In the genomic region with DNA sequence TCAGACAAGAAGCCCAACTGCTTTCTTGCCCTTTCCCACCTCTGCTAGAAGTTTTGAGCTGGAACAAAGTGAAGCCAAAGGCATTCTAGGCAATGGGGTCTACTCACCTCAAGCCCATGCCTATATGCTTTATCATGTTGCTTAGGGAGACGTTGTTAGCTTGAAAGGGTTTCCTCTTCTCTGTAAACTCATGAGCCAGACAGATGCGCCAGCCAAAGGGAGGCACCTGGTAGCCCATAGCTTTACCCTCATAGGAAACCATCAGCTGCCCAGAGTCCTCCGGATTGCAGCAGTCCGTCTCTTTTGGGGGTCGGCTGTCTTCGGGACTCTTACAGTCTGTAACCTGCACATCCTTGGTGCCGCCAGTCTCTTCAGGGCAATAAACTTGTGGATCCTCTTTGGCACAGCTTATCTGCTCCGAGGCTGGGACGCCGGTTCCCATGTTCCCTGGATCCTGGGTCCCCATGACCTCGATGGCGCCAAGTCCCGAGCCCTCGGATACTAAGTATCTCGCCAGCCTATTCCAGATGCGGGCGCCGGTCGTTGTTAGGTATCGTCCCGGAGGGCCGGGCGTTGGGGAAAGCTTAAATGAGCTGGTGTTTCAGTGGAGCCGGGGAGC, we compare ENCODE assay signal across 6 cellular contexts. TPM values are rescaled to one million over a fixed set of nuclear protein-coding genes. Genes with fewer than 3 reads are reported as not detected.
DNase-seq lines count a peak whose midpoint lies in the region; ATAC-seq, FAIRE-seq and TF ChIP-seq lines count a peak whose summit lies in the region.

No MANE protein-coding gene starts in this region.

- H3K4me3 ChIP-seq in kidney (ENCODE audit: low read length in 2 of 2): peak overlapping the region; percentile 81 to 91

- H3K36me3 Mint-ChIP-seq in T-helper 17 cell (ENCODE audit: low read depth): peaks cover 15% of the 10 kb centered on the region

- H3K27ac Mint-ChIP-seq in T-helper 17 cell: peak overlapping the region; percentile 61

- H3K9ac ChIP-seq in kidney (ENCODE audit: low read length in 2 of 2): peak overlapping the region; percentile 91 to 96

- H3K4me1 Mint-ChIP-seq in T-helper 17 cell: peaks cover 44% of the 10 kb centered on the region

- no peak for DNase-seq in T-helper 17 cell
- no peak for DNase-seq in kidney
- no peak for DNase-seq in SHP77 treated with DMSO at 0.1 percent for 48 hours (lab: John Stamatoyannopoulos, UW)
- DNase-seq in GF-D8 (lab: John Stamatoyannopoulos, UW): no peak
- no peak for DNase-seq in RCC 7860 (ENCODE audit: low spot score)

- H3K4me1 ChIP-seq in kidney (ENCODE audit: control insufficient read depth in 1 of 2, insufficient read depth in 1 of 2, low read depth in 1 of 2, low read length in 2 of 2): peaks cover 11 to 26% of the 10 kb centered on the region in 2 donors

- H3K9me3 ChIP-seq in T-helper 17 cell (ENCODE audit: control insufficient read depth, low read length, poor library complexity, severe bottlenecking) (no peaks in the 10 kb centered on the region), kidney (ENCODE audit: control insufficient read depth in 1 of 2, low read length in 2 of 2) (no peaks in the 10 kb centered on the region)

- FAIRE-seq in kidney (lab: Jason Lieb, UNC): no peak
- no peak for FAIRE-seq in RCC 7860 (lab: Jason Lieb, UNC)

- H3K27me3 Mint-ChIP-seq in T-helper 17 cell: no peaks in the 10 kb centered on the region

- intact Hi-C loops in kidney (cut with DNase I): no loop called here

- peak overlapping the region; percentile 90 for H3K4me3 Mint-ChIP-seq in T-helper 17 cell

- peak overlapping the region; percentile 90 to 95 for H3K27ac ChIP-seq in kidney (ENCODE audit: low read depth in 2 of 2, low read length in 2 of 2)

- H3K36me3 ChIP-seq in kidney (ENCODE audit: control insufficient read depth in 1 of 2, insufficient read depth in 2 of 2, low read length in 2 of 2): peaks cover 36 to 42% of the 10 kb centered on the region in 2 donors

- ATAC-seq in GM18517 (IDR thresholded peaks at IDR 0.05; ENCODE audit: unreplicated experiment) (peak; percentile 5), T-helper 17 cell (peak; percentile 16)

- no peak for TF ChIP-seq CTCF in kidney (IDR thresholded peaks at IDR 0.05; ENCODE audit: borderline replicate concordance, extremely low read depth, insufficient read depth)

RNA-seq across cellular contexts. Expression of gene GBA2, which starts 0.7 kb away (rescaled TPM):
- total RNA-seq in T-helper 17 cell: 10 to 100 TPM; 28.6 to 28.7 TPM
- total RNA-seq in kidney: 93.2 TPM
- 83.2 TPM for polyA plus RNA-seq in kidney (ENCODE audit: insufficient read depth, low read depth, low replicate concordance)

RNA-seq across cellular contexts. Expression of gene RGP1, which starts 0.7 kb away (rescaled TPM):
- total RNA-seq in T-helper 17 cell (10 to 100 TPM; 25.5 to 26.5 TPM), kidney (39.2 TPM)
- polyA plus RNA-seq in kidney (ENCODE audit: insufficient read depth, low read depth, low replicate concordance): 11.0 TPM

RNA-seq across cellular contexts. Expression of gene MSMP, which starts 5.7 kb away (rescaled TPM):
- total RNA-seq in T-helper 17 cell (not detected), kidney (0.47 TPM)
- not detected for polyA plus RNA-seq in kidney (ENCODE audit: insufficient read depth, low read depth, low replicate concordance)

RNA-seq across cellular contexts. Expression of gene CREB3, which starts 15.9 kb away (rescaled TPM):
- 10 to 100 TPM; 16.0 to 16.5 TPM for total RNA-seq in T-helper 17 cell
- 40.5 TPM for total RNA-seq in kidney
- 52.0 TPM for polyA plus RNA-seq in kidney (ENCODE audit: insufficient read depth, low read depth, low replicate concordance)

RNA-seq across cellular contexts. Expression of gene TLN1, which starts 16.4 kb away (rescaled TPM):
- total RNA-seq in T-helper 17 cell (100 to 1,000 TPM; 259 to 617 TPM), kidney (376 TPM)
- 71.7 TPM for polyA plus RNA-seq in kidney (ENCODE audit: insufficient read depth, low read depth, low replicate concordance)
